ENCODE assay signal across 8 cellular contexts in the genomic region with DNA sequence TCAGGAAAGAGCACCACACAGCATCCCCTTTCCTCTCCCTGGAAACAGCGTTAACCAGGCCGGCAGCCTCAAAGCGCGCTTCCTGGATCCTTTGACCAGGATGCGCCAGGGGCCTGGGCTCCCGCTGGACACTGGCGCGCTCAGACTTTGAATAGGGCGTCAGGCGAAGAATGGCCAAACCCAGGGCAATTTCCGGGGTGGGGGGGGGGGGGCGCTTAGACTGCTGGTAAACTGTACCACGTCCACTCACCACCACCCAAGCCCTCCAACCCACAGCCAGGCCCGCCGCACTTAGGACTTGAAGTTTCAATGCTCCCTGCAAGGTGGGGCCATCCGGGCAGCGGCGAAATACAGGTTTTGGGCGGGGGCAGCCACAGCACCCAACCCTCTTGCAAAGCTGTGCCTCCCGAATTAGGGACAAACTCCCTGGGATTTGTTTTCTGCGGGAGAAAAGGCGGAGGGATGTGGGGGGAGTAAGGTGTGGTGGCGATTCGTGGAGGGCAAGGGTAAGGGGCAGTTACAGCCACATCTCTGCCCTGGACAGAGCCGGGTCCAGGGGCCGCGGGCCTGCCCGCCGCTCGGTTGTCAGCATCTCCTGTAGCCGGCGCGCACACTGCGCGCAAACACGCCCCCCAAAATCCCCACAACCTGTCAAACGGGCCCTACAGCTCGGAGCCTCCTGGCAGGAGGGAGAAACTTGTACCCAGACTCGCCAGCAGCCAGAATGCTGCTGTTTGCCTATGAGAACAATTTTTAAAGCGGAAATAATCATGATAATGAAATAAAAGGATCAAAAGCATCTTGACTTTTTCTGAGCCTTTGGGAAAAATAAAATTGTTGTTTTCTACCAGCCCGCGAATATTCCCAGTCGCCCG. TPM values are rescaled to one million over a fixed set of nuclear protein-coding genes. Genes with fewer than 3 reads are reported as not detected.
A peak's percentile ranks its signal among the peaks of the same experiment; 100 is the strongest.
DNase-seq lines count a peak whose midpoint lies in the region; ATAC-seq, FAIRE-seq and TF ChIP-seq lines count a peak whose summit lies in the region.

No MANE protein-coding gene starts in this region.

- CTCF ChIA-PET in A549 (lab: Yijun Ruan, JAX) (interaction anchor here (1.6 kb wide), 1 partner anchor 13 kb away, joined by 3 read pairs; no protein-coding TSS in a partner anchor), HEK293T (lab: Yijun Ruan, JAX) (interaction anchor here (1.7 kb wide), 1 partner anchor 28 kb away, joined by 4 read pairs; no protein-coding TSS in a partner anchor)

- H3K9me3 ChIP-seq in A549 (no peaks in the 10 kb centered on the region), GM23248 (ENCODE audit: low read depth) (no peaks in the 10 kb centered on the region), body of pancreas (no peaks in the 10 kb centered on the region), mucosa of rectum (ENCODE audit: control insufficient read depth in 2 of 2, low read length in 2 of 2) (no peaks in the 10 kb centered on the region)

- H3K27ac ChIP-seq in A549 (no peak overlapping the region), GM23248 (no peak overlapping the region), body of pancreas (no peak overlapping the region), mucosa of rectum (ENCODE audit: low read depth in 2 of 2, low read length in 2 of 2) (no peak overlapping the region)

- H3K4me1 ChIP-seq in A549 (peaks cover 9% of the 10 kb centered on the region; the same call in 2 of the 3 replicates), GM23248 (ENCODE audit: insufficient read depth) (no peaks in the 10 kb centered on the region), body of pancreas (peaks cover 19% of the 10 kb centered on the region), mucosa of rectum (ENCODE audit: control insufficient read depth in 2 of 2, insufficient read depth in 2 of 2, low read length in 2 of 2) (peaks cover 0 to 2% of the 10 kb centered on the region in 2 donors)

- no peaks in the 10 kb centered on the region for H3K79me2 ChIP-seq in GM23248 (ENCODE audit: insufficient read depth)

- H3K9me2 ChIP-seq in GM23248 (ENCODE audit: insufficient read depth) = no peaks in the 10 kb centered on the region

- no peak overlapping the region for H3K9ac ChIP-seq in GM23248
- no peak overlapping the region for H3K9ac ChIP-seq in mucosa of rectum (ENCODE audit: low read depth in 1 of 2, low read length in 2 of 2)

- DNase-seq in A549 (ENCODE audit: low read depth in 1 of 2, low spot score in 1 of 2) (no peak), GM23248 (peak; percentile 4), body of pancreas (no peak), HEK293T (ENCODE audit: extremely low spot score) (no peak), mesenteric fat pad (ENCODE audit: low spot score) (no peak)

- H3K36me3 ChIP-seq in GM23248 (ENCODE audit: low read depth) (no peaks in the 10 kb centered on the region), body of pancreas (replicated peaks in 1 of 2; ENCODE audit: insufficient read depth in 1 of 2, low read depth in 2 of 2) (no peaks in the 10 kb centered on the region), mucosa of rectum (ENCODE audit: control insufficient read depth in 2 of 2, insufficient read depth in 2 of 2, low read length in 2 of 2) (no peaks in the 10 kb centered on the region)

- no peak for TF ChIP-seq RAD21 in A549 (conservative IDR thresholded peaks at IDR 0.05 in 1 of 2, IDR thresholded peaks at IDR 0.05 in 1 of 2)

- no peaks in the 10 kb centered on the region for H4K20me1 ChIP-seq in GM23248 (ENCODE audit: insufficient read depth)

- in situ Hi-C loops in GM23248 (cut with MboI) = no loop called here

- H3K27me3 ChIP-seq in GM23248 (replicated peaks; ENCODE audit: insufficient read depth) (peaks cover 54% of the 10 kb centered on the region), body of pancreas (peaks cover 0 to 7% of the 10 kb centered on the region in 2 donors), mucosa of rectum (ENCODE audit: control insufficient read depth in 2 of 2, insufficient read depth in 2 of 2, low read length in 2 of 2) (peaks cover 24 to 29% of the 10 kb centered on the region in 2 donors)

- no peak for FAIRE-seq in A549 (lab: Jason Lieb, UNC)

- peak overlapping the region; percentile 87 for H3K4me2 ChIP-seq in A549
- peak overlapping the region; percentile 99 for H3K4me2 ChIP-seq in GM23248 (ENCODE audit: unreplicated experiment)

- POLR2A ChIA-PET in A549 (lab: Yijun Ruan, JAX) (no interaction called here), HEK293T (lab: Yijun Ruan, JAX) (no interaction called here)

- TF ChIP-seq POLR2A in A549 (IDR thresholded peaks at IDR 0.05; ENCODE audit: low read length) (no peak), body of pancreas (IDR thresholded peaks at IDR 0.05) (no peak)

- ATAC-seq in A549 (peak; percentile 41 to 54; a peak in 3 of 6 replicates), body of pancreas (peak; percentile 4), GM21723 (IDR thresholded peaks at IDR 0.05; ENCODE audit: unreplicated experiment) (no peak), GM21717 (IDR thresholded peaks at IDR 0.05; ENCODE audit: unreplicated experiment) (no peak)

- TF ChIP-seq CTCF in A549 (IDR thresholded peaks at IDR 0.05) (no peak), body of pancreas (IDR thresholded peaks at IDR 0.05) (no peak)

- no peaks in the 10 kb centered on the region for H3F3A ChIP-seq in GM23248 (ENCODE audit: insufficient read depth)

- H2AFZ ChIP-seq in GM23248 = peak overlapping the region; percentile 90

- WGBS in A549 (ENCODE audit: missing lambda C conversion rate) = 32% methylated on average over 33 of the region's 44 CpGs
- 14 to 15% methylated on average over 43 to 44 of the region's 44 CpGs for WGBS in GM23248 (ENCODE audit: low coverage in 1 of 2, low lambda C conversion rate in 2 of 2, missing lambda C conversion rate in 2 of 2), 2 experiments
- WGBS in body of pancreas, 2 donors = 7 to 10% methylated on average over 28 to 43 of the region's 44 CpGs

- intact Hi-C loops in body of pancreas (cut with DNase I) = no loop called here

- no peak for TF ChIP-seq EP300 in A549 (IDR thresholded peaks at IDR 0.05)

- H3K4me3 ChIP-seq in A549 (peak overlapping the region; percentile 51), GM23248 (peak overlapping the region; percentile 74), body of pancreas (peak overlapping the region; percentile 19 to 51), mucosa of rectum (ENCODE audit: low read length in 2 of 2) (peak overlapping the region; percentile 41 to 58)

TF ChIP-seq in A549, 52 proteins besides CTCF, POLR2A, EP300 and RAD21 (continues in another document):
- TF ChIP-seq KDM5A (IDR thresholded peaks at IDR 0.05) (no peak), MAFK (IDR thresholded peaks at IDR 0.05; ENCODE audit: partially characterized antibody) (no peak), PHF8 (IDR thresholded peaks at IDR 0.05; ENCODE audit: borderline replicate concordance, low read depth) (no peak)
- TF ChIP-seq, protein P1, sequence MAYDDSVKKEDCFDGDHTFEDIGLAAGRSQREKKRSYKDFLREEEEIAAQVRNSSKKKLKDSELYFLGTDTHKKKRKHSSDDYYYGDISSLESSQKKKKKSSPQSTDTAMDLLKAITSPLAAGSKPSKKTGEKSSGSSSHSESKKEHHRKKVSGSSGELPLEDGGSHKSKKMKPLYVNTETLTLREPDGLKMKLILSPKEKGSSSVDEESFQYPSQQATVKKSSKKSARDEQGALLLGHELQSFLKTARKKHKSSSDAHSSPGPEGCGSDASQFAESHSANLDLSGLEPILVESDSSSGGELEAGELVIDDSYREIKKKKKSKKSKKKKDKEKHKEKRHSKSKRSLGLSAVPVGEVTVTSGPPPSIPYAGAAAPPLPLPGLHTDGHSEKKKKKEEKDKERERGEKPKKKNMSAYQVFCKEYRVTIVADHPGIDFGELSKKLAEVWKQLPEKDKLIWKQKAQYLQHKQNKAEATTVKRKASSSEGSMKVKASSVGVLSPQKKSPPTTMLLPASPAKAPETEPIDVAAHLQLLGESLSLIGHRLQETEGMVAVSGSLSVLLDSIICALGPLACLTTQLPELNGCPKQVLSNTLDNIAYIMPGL (CRISPR knock-in tag; IDR thresholded peaks at IDR 0.05; ENCODE audit: borderline replicate concordance) = no peak

TF ChIP-seq in HEK293T, 16 proteins besides CTCF, POLR2A, EP300 and RAD21 (continues in another document):
- TF ChIP-seq SUZ12 (IDR thresholded peaks at IDR 0.05) = no peak
- no peak for TF ChIP-seq FOXA1 (IDR thresholded peaks at IDR 0.05)
- no peak for TF ChIP-seq L3MBTL2 (conservative IDR thresholded peaks at IDR 0.05)
- TF ChIP-seq HDGF (IDR thresholded peaks at IDR 0.05; ENCODE audit: borderline replicate concordance) = no peak
- no peak for TF ChIP-seq NFRKB (IDR thresholded peaks at IDR 0.05)
- no peak for TF ChIP-seq ZNF384 (IDR thresholded peaks at IDR 0.05)
- no peak for TF ChIP-seq BHLHE40 (IDR thresholded peaks at IDR 0.05; ENCODE audit: borderline replicate concordance)
- TF ChIP-seq SP1 (IDR thresholded peaks at IDR 0.05) = no peak
- no peak for TF ChIP-seq FOXK2 (IDR thresholded peaks at IDR 0.05)
- no peak for TF ChIP-seq FOXM1 (IDR thresholded peaks at IDR 0.05; ENCODE audit: borderline replicate concordance)

RNA-seq across cellular contexts. Expression of a gene that starts 1.0 kb away (rescaled TPM):
- polyA plus RNA-seq in A549 (2011; rRNA removed) = 0.09 TPM in 1 of 2 replicates, not detected in the other
- polyA plus RNA-seq in A549 (2012; cell fraction: cytosol; rRNA removed) = 0.03 and 0.04 TPM in 2 replicates
- 0.01 and 0.06 TPM in 2 replicates for polyA plus RNA-seq in A549 (2012; cell fraction: nucleus; rRNA removed)
- polyA plus RNA-seq in A549 (2017; fragmentation: RNase III; extraction: RNeasy Plus Mini Kit Qiagen cat#74134 plus additional on column Dnase treatment) = 0.07 TPM in 1 of 3 replicates, not detected in the others
- polyA minus RNA-seq in A549 (2011; rRNA and poly(A)+ RNA removed) = 0.12 TPM in 1 of 2 replicates, not detected in the other
- not detected in 2 replicates for total RNA-seq in GM23248 (2014; rRNA removed; shearing (Covaris generic))
- polyA plus RNA-seq in GM23248 (2016; fragmentation: Nextera tagmentation; extraction: Ambion mirVana) = 0.15 and 0.33 TPM in 2 replicates
- 10 to 100 TPM in 1 of 2 donors, 1 to 10 TPM in 1; 8.6 to 11.2 TPM for total RNA-seq in body of pancreas
- 15.4 TPM for total RNA-seq in mesenteric fat pad

RNA-seq across cellular contexts. Expression of a gene that starts 50.3 kb away (rescaled TPM):
- polyA plus RNA-seq in A549 (2011; rRNA removed) = not detected in 2 replicates
- polyA plus RNA-seq in A549 (2012; cell fraction: cytosol; rRNA removed) = not detected in 2 replicates
- not detected in 2 replicates for polyA plus RNA-seq in A549 (2012; cell fraction: nucleus; rRNA removed)
- polyA plus RNA-seq in A549 (2017; fragmentation: RNase III; extraction: RNeasy Plus Mini Kit Qiagen cat#74134 plus additional on column Dnase treatment) = not detected in 3 replicates
- not detected in 2 replicates for polyA minus RNA-seq in A549 (2011; rRNA and poly(A)+ RNA removed)
- total RNA-seq in GM23248 (2014; rRNA removed; shearing (Covaris generic)) = not detected in 2 replicates
- not detected in 2 replicates for polyA plus RNA-seq in GM23248 (2016; fragmentation: Nextera tagmentation; extraction: Ambion mirVana)
- not detected for total RNA-seq in body of pancreas
- total RNA-seq in mesenteric fat pad = not detected

Comparison
In these comparisons a context has a peak if more than half of its experiments do, and no peak if none do; other contexts are left out.
1. ATAC-seq: peak in A549 (2 of 2) and body of pancreas (single experiment); none in GM21723 (single experiment) and GM21717 (single experiment).
2. Peak in every context shown above with its lines, with median percentiles within 50 percentile points of each other: H3K4me3 ChIP-seq.